In genomic region chr5:91206103-91206502, GRCh38 we compare ENCODE assay signal across 25 cellular contexts.
DNase-seq lines count a peak whose midpoint lies in the region; ATAC-seq, FAIRE-seq and TF ChIP-seq lines count a peak whose summit lies in the region.
"Had no signal": no experiment of that assay in that cellular context is flagged by ENCODE, and none has a peak within 500 bp of the region (broad histone marks: within the 10 kb centered on the region; RNA-seq: fewer than 3 reads in every experiment).

No MANE protein-coding gene starts in this region.

- in situ Hi-C loops in IMR-90 (cut with MboI; ENCODE audit: low sequenced_read_pairs) (no loop called here), ACHN (cut with HindIII; ENCODE audit: low pct_ligation_motif_present, low pct_unique_long_range_greater_than_20kb, low sequenced_read_pairs) (no loop called here)

- CTCF ChIA-PET in IMR-90 (lab: Yijun Ruan, JAX): no interaction called here

- peak overlapping the region; percentile 25 for H2BK5ac ChIP-seq in IMR-90 (ENCODE audit: low read depth, low read length, poor library complexity, severe bottlenecking)

- H2AK9ac ChIP-seq in IMR-90 (replicated peaks; ENCODE audit: low read depth, low read length, poor library complexity): no peak overlapping the region

- no TSS peak for BruUV-seq in IMR-90 (replicated peaks; lab: Mats Ljungman, UMichigan)

- no peaks in the 10 kb centered on the region for H4K20me1 ChIP-seq in IMR-90 (ENCODE audit: insufficient read depth, low read length)
- no peaks in the 10 kb centered on the region for H4K20me1 ChIP-seq in osteoblast (ENCODE audit: insufficient read depth, low read length)
- H4K20me1 ChIP-seq: BLaER1 had no signal

- peak overlapping the region; percentile 22; the same call in 1 of the 2 replicates for H2BK20ac ChIP-seq in IMR-90 (ENCODE audit: low read depth, low read length)

- H2BK120ac ChIP-seq in IMR-90 (ENCODE audit: low read depth, low read length): no peak overlapping the region

- no peak overlapping the region; the same call in 1 of the 2 replicates for H3K14ac ChIP-seq in IMR-90 (replicated peaks; ENCODE audit: low read depth, low read length)

- H2BK15ac ChIP-seq in IMR-90 (ENCODE audit: low read depth, low read length): peak overlapping the region; percentile 9; the same call in 1 of the 3 replicates

- H3K9me1 ChIP-seq in IMR-90 (ENCODE audit: insufficient read depth, low read length): peaks cover 5% of the 10 kb centered on the region

- dilution Hi-C loops in IMR-90 (cut with HindIII; ENCODE audit: low sequenced_read_pairs, unreplicated experiment): no loop called here

- H4K8ac ChIP-seq in IMR-90 (ENCODE audit: low read depth in 2 of 2, low read length in 2 of 2): peak overlapping the region in 1 of 2 experiments; percentile 40; a peak in 1 of 4 replicates

- H3K27ac ChIP-seq in IMR-90 (ENCODE audit: insufficient read depth, low read length): no peak overlapping the region
- H3K27ac ChIP-seq in osteoblast (ENCODE audit: low read depth, low read length): peak overlapping the region; percentile 41
- no peak overlapping the region for H3K27ac ChIP-seq in pancreas
- H3K27ac ChIP-seq: BLaER1 had no signal

- H4K5ac ChIP-seq in IMR-90 (ENCODE audit: low read depth, low read length): no peak overlapping the region

- H3K79me1 ChIP-seq in IMR-90 (ENCODE audit: low read depth in 1 of 2, low read length in 2 of 2): no peaks in the 10 kb centered on the region

- TF ChIP-seq POLR2A in IMR-90 (IDR thresholded peaks at IDR 0.05; ENCODE audit: low read depth, low read length): no peak

- H3K4me1 ChIP-seq in IMR-90 (ENCODE audit: control insufficient read depth, insufficient read depth, low read length) (no peaks in the 10 kb centered on the region; the same call in 1 of the 2 replicates), osteoblast (ENCODE audit: insufficient read depth, low read length) (peaks cover 11% of the 10 kb centered on the region), pancreas (no peaks in the 10 kb centered on the region)
- H3K4me1 ChIP-seq: BE2C, BLaER1 had no signal

- peak overlapping the region; percentile 67; the same call in 1 of the 2 replicates for H2AK5ac ChIP-seq in IMR-90 (ENCODE audit: low read depth, low read length)

- no peak overlapping the region for H3K4me2 ChIP-seq in IMR-90 (ENCODE audit: low read depth, low read length)
- H3K4me2 ChIP-seq in osteoblast (ENCODE audit: insufficient read depth, low read length): no peak overlapping the region
- H3K4me2 ChIP-seq: BLaER1 had no signal

- H3K4ac ChIP-seq in IMR-90 (ENCODE audit: low read depth, low read length): peak overlapping the region; percentile 31; the same call in 1 of the 2 replicates

- H3K23ac ChIP-seq in IMR-90 (ENCODE audit: low read depth, low read length): no peak overlapping the region

- DNase-seq in IMR-90 (no peak), fibroblast of mammary gland (ENCODE audit: low read depth) (peak; percentile 57), osteoblast (ENCODE audit: insufficient read length, low spot score, missing footprints) (no peak), ACHN (no peak), NCI-H2029 (lab: John Stamatoyannopoulos, UW) (no peak), pancreas (no peak)
- DNase-seq: 8988T; BE2C; C1 segment of cervical spinal cord; CD4-positive, alpha-beta memory T cell; CD4-positive, CD25-positive, alpha-beta regulatory T cell; CD8-positive, alpha-beta memory T cell; COR-L47; DMS 273 treated with DMSO at 0.1 percent for 48 hours; DMS153; DMS53; DMS79; DND-41; GDM1 had no signal

- H2AFZ ChIP-seq in IMR-90 (replicated peaks; ENCODE audit: low read length, poor library complexity): peak overlapping the region; percentile 56
- no peak overlapping the region for H2AFZ ChIP-seq in osteoblast (ENCODE audit: low read length)

- no peaks in the 10 kb centered on the region for H3K27me3 ChIP-seq in IMR-90 (ENCODE audit: control insufficient read depth, insufficient read depth, low read length)
- no peaks in the 10 kb centered on the region for H3K27me3 ChIP-seq in osteoblast (ENCODE audit: insufficient read depth, low read length)
- H3K27me3 ChIP-seq in pancreas: no peaks in the 10 kb centered on the region
- H3K27me3 ChIP-seq: BE2C, BLaER1 had no signal

- FAIRE-seq in pancreas (lab: Jason Lieb, UNC): no peak
- FAIRE-seq: GM12878, GM12892, GM18507 had no signal

- ATAC-seq in IMR-90 (ENCODE audit: low read depth): no peak
- ATAC-seq in esophagus mucosa: peak; percentile 80
- ATAC-seq in pancreas: no peak
- ATAC-seq in HG03571 (IDR thresholded peaks at IDR 0.05; ENCODE audit: unreplicated experiment): no peak
- ATAC-seq: GM12878 had no signal

- no peaks in the 10 kb centered on the region for H3K79me2 ChIP-seq in osteoblast (ENCODE audit: insufficient read depth, low read length)

- H3K9ac ChIP-seq in IMR-90 (ENCODE audit: low read depth, low read length): no peak overlapping the region
- H3K9ac ChIP-seq: BLaER1 had no signal

- no peaks in the 10 kb centered on the region for H3K9me3 ChIP-seq in IMR-90 (ENCODE audit: control insufficient read depth, insufficient read depth, low read length)
- H3K9me3 ChIP-seq in osteoblast (ENCODE audit: low read depth, low read length): no peaks in the 10 kb centered on the region
- H3K9me3 ChIP-seq in pancreas: no peaks in the 10 kb centered on the region
- H3K9me3 ChIP-seq: BE2C, BLaER1 had no signal

- H3K36me3 ChIP-seq in IMR-90 (ENCODE audit: control insufficient read depth, insufficient read depth, low read length) (no peaks in the 10 kb centered on the region), osteoblast (ENCODE audit: insufficient read depth, low read length) (no peaks in the 10 kb centered on the region), pancreas (no peaks in the 10 kb centered on the region)
- H3K36me3 ChIP-seq: BE2C, BLaER1 had no signal

- no peak for TF ChIP-seq RAD21 in IMR-90 (IDR thresholded peaks at IDR 0.05; ENCODE audit: low read length)

- POLR2A ChIA-PET in IMR-90 (lab: Charles Lee; ENCODE audit: unreplicated experiment): no interaction called here

- no peak overlapping the region for H3K18ac ChIP-seq in IMR-90 (ENCODE audit: low read depth, low read length)

- no peak overlapping the region for H3K4me3 ChIP-seq in IMR-90 (ENCODE audit: insufficient read depth, low read depth, low read length)
- H3K4me3 ChIP-seq in fibroblast of mammary gland (ENCODE audit: control insufficient read depth, low read depth, low read length): no peak overlapping the region
- no peak overlapping the region for H3K4me3 ChIP-seq in osteoblast (ENCODE audit: insufficient read depth, low read length)
- no peak overlapping the region for H3K4me3 ChIP-seq in pancreas
- H3K4me3 ChIP-seq: BLaER1, GM12878 had no signal

- TF ChIP-seq CTCF in IMR-90 (conservative IDR thresholded peaks at IDR 0.05; ENCODE audit: low read depth, low read length) (no peak), fibroblast of mammary gland (conservative IDR thresholded peaks at IDR 0.05; ENCODE audit: control insufficient read depth, insufficient read depth, low read depth, low read length) (no peak), osteoblast (IDR thresholded peaks at IDR 0.05; ENCODE audit: extremely low read depth, low read depth, low read length) (no peak), pancreas (IDR thresholded peaks at IDR 0.05) (no peak)

- no peak overlapping the region for H4K91ac ChIP-seq in IMR-90 (ENCODE audit: insufficient read depth, low read depth, low read length)

- H3K56ac ChIP-seq in IMR-90 (ENCODE audit: extremely low read depth, insufficient read depth, low read length): no peak overlapping the region

- 100% methylated on average over 3 of the region's 5 CpGs; no CpG with 5 or more reads in 1 of the 2 experiments for WGBS in IMR-90 (ENCODE audit: extremely low coverage in 2 of 2, insufficient read length in 1 of 2), 2 experiments
- 94 to 98% methylated on average over 4 to 5 of the region's 5 CpGs for WGBS in pancreas, 2 donors

- intact Hi-C loops in IMR-90 (cut with micrococcal nuclease): no loop called here
- intact Hi-C loops in pancreas (cut with DNase I): no loop called here

TF ChIP-seq in IMR-90, 13 proteins besides CTCF, POLR2A, EP300 and RAD21:
- no peak for TF ChIP-seq BHLHE40 (IDR thresholded peaks at IDR 0.05; ENCODE audit: low read depth, low read length)
